13 cellular contexts compared by ENCODE assay signal in the genomic region with DNA sequence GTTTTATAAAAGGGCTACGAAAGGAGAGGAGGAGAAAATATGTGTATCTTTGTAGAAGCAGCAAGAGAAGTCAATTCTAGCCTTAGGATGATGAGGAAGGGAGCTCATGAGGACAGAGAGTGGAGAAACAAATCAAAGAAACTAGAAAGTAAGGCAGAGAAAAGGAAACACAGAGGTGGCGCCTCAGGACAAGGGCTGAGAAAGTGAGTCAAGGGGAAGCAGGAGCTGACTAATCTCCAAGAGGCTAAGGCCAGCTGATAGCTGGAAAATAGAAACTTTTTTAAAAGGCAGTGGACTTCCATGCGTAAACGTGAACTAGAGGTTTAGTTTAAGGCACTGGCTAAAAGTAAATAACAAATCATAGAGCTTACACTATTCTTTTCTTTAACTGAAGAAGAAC.
DNase-seq lines count a peak whose midpoint lies in the region; ATAC-seq lines count a peak whose summit lies in the region.
"Had no signal": no experiment of that assay in that cellular context is flagged by ENCODE, and none has a peak within 500 bp of the region (broad histone marks: within the 10 kb centered on the region; RNA-seq: fewer than 3 reads in every experiment).

No MANE protein-coding gene starts in this region.

- DNase-seq in activated CD4-positive, alpha-beta T cell treated with anti-CD3 and anti-CD28 coated beads for 48 hours = peak; percentile 38
- DNase-seq in activated CD4-positive, alpha-beta T cell treated with anti-CD3 and anti-CD28 coated beads, Interleukin-2, amount 50 U/mL, for 4 hours = no peak
- DNase-seq in RKO (ENCODE audit: low spot score) (peak; percentile 62), dermis blood vessel endothelial cell (peak; percentile 68)
- DNase-seq: activated gamma-delta T cell treated with Interleukin-2 at 50 U/mL for 16 hours; NCI-H1694; stimulated activated CD4-positive, alpha-beta T cell treated with anti-CD3 and anti-CD28 coated beads, Interleukin-4, amount 100 ng/mL, for 1 hour had no signal

- H3K9me3 ChIP-seq in skeletal muscle satellite cell (replicated peaks; ENCODE audit: low read length) = no peaks in the 10 kb centered on the region
- H3K9me3 ChIP-seq: gastroesophageal sphincter had no signal

- H3K27me3 ChIP-seq in skeletal muscle satellite cell (ENCODE audit: control insufficient read depth, insufficient read depth, low read length) = no peaks in the 10 kb centered on the region
- H3K27me3 ChIP-seq: gastroesophageal sphincter had no signal

- H3K36me3 ChIP-seq in skeletal muscle satellite cell (ENCODE audit: insufficient read depth, low read length) = no peaks in the 10 kb centered on the region
- H3K36me3 ChIP-seq: gastroesophageal sphincter had no signal

- H3K4me3 ChIP-seq in skeletal muscle satellite cell (ENCODE audit: low read length) = peak overlapping the region; percentile 7
- H3K4me3 ChIP-seq: gastroesophageal sphincter, GM23338 had no signal

- H3K9ac ChIP-seq in skeletal muscle satellite cell (ENCODE audit: low read depth, low read length) = no peak overlapping the region

- peak overlapping the region; percentile 14 for H3K4me2 ChIP-seq in skeletal muscle satellite cell (ENCODE audit: low read length)
- H3K4me2 ChIP-seq: GM23338 had no signal

- H3K4me1 ChIP-seq in skeletal muscle satellite cell (ENCODE audit: control insufficient read depth, insufficient read depth, low read length) = peaks cover 19% of the 10 kb centered on the region

- ATAC-seq in GM19324 (IDR thresholded peaks at IDR 0.05; ENCODE audit: low FRiP score, unreplicated experiment) = no peak
- ATAC-seq in HG02973 (IDR thresholded peaks at IDR 0.05; ENCODE audit: unreplicated experiment) = no peak
- no peak for ATAC-seq in GM21526 (IDR thresholded peaks at IDR 0.05; ENCODE audit: low FRiP score, unreplicated experiment)
- ATAC-seq: gastroesophageal sphincter, GM23338 had no signal

Comparison
In these comparisons a context has a peak if more than half of its experiments do, and no peak if none do; other contexts are left out.
1. DNase-seq: peak in activated CD4-positive, alpha-beta T cell treated with anti-CD3 and anti-CD28 coated beads for 48 hours (single experiment), RKO (single experiment) and dermis blood vessel endothelial cell (single experiment); none in activated CD4-positive, alpha-beta T cell treated with anti-CD3 and anti-CD28 coated beads, Interleukin-2, amount 50 U/mL, for 4 hours (0 of 2).